ENCODE assay signal across 1 cellular context in the genomic region with DNA sequence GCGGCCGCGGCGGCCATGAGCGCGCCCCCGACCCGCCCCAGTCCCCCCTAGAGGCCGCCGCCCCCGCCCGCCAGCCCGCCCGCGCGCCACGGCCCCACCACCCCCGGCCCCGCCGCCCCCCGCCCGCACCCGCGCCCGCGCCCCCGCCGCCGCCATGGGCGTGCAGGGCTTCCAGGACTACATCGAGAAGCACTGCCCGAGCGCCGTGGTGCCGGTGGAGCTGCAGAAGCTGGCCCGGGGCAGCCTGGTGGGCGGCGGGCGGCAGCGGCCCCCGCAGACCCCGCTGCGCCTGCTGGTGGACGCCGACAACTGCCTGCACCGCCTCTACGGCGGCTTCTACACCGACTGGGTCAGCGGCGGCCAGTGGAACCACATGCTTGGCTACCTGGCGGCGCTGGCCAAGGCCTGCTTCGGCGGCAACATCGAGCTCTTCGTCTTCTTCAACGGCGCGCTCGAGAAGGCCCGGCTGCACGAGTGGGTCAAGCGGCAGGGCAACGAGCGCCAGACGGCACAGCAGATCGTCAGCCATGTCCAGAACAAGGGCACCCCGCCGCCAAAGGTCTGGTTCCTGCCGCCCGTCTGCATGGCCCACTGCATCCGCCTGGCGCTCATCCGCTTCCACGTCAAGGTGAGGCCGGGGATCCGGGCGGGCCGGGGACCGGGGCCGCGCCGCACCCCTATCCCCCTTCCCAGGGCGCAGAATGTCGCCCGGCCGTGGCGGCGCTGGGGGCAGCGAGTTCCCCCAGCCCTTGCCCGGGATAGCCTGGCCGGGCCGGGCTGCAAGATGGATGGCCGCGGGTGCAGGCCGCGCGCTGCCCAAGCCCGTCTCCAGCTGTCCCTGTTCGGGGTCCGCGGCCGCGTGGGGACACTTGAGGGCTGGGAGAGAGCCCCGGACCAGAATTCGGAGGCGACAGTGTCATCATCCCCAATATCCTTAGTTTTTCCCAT.
A peak's percentile ranks its signal among the peaks of the same experiment; 100 is the strongest.
TF ChIP-seq lines count a peak whose summit lies in the region.

No MANE protein-coding gene starts in this region.

TF ChIP-seq in HepG2, 621 proteins besides CTCF, POLR2A, EP300 and RAD21 (continued from another document and continues in another):
- TF ChIP-seq, protein P1, sequence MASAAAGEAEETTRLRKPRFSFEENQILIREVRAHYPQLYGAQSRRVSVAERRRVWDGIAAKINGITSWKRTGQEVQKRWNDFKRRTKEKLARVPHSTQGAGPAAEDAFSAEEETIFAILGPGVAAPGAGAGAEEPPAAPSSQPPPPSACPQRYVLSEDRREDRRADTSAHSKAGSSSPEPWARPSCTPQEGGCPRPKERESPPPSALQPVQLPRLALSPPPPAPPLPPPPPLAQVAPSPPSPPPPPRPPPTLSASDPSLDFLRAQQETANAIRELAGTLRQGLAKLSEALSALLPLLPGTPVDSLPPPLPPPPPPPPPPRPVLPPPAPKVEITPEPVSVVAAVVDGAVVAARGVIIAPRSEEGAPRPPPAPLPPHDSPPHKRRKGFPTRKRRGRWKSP (CRISPR knock-in tag; IDR thresholded peaks at IDR 0.05), result no peak; the same call in 1 of the 2 replicates
- no peak for TF ChIP-seq ZNF343 (CRISPR knock-in tag; IDR thresholded peaks at IDR 0.05)
- TF ChIP-seq AGO1 (IDR thresholded peaks at IDR 0.05; ENCODE audit: low read depth, low read length, poor library complexity, severe bottlenecking), result no peak
- TF ChIP-seq ZNF33B (CRISPR knock-in tag; IDR thresholded peaks at IDR 0.05), result 0 out of 2 replicates have a peak, but pooled peaks have one; percentile 58
- 0 out of 2 replicates have a peak, but pooled peaks have one; percentile 58 for TF ChIP-seq ZNF329 (CRISPR knock-in tag; IDR thresholded peaks at IDR 0.05; ENCODE audit: low read depth)
- 0 out of 2 replicates have a peak, but pooled peaks have one; percentile 57 for TF ChIP-seq ZNF879 (CRISPR knock-in tag; IDR thresholded peaks at IDR 0.05)
- TF ChIP-seq ZNF17 (CRISPR knock-in tag; IDR thresholded peaks at IDR 0.05), result no peak
- TF ChIP-seq SUZ12 (IDR thresholded peaks at IDR 0.05; ENCODE audit: low read depth, low read length), result no peak
- no peak for TF ChIP-seq AKAP8 (CRISPR knock-in tag; IDR thresholded peaks at IDR 0.05)
- TF ChIP-seq ZFAT (CRISPR knock-in tag; conservative IDR thresholded peaks at IDR 0.05), result peak; percentile 78; the same call in 1 of the 2 replicates
- no peak for TF ChIP-seq RBM22 (optimal IDR thresholded peaks at IDR 0.05; ENCODE audit: low read length)
- TF ChIP-seq ZNF564 (CRISPR knock-in tag; IDR thresholded peaks at IDR 0.05), result no peak
- no peak for TF ChIP-seq NFYB (CRISPR knock-in tag; IDR thresholded peaks at IDR 0.05)
- TF ChIP-seq, protein P2, sequence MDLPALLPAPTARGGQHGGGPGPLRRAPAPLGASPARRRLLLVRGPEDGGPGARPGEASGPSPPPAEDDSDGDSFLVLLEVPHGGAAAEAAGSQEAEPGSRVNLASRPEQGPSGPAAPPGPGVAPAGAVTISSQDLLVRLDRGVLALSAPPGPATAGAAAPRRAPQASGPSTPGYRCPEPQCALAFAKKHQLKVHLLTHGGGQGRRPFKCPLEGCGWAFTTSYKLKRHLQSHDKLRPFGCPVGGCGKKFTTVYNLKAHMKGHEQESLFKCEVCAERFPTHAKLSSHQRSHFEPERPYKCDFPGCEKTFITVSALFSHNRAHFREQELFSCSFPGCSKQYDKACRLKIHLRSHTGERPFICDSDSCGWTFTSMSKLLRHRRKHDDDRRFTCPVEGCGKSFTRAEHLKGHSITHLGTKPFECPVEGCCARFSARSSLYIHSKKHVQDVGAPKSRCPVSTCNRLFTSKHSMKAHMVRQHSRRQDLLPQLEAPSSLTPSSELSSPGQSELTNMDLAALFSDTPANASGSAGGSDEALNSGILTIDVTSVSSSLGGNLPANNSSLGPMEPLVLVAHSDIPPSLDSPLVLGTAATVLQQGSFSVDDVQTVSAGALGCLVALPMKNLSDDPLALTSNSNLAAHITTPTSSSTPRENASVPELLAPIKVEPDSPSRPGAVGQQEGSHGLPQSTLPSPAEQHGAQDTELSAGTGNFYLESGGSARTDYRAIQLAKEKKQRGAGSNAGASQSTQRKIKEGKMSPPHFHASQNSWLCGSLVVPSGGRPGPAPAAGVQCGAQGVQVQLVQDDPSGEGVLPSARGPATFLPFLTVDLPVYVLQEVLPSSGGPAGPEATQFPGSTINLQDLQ (CRISPR knock-in tag; IDR thresholded peaks at IDR 0.05), result no peak
- TF ChIP-seq SMAD9 (CRISPR knock-in tag; IDR thresholded peaks at IDR 0.05), result no peak
- no peak for TF ChIP-seq ZNF24 (IDR thresholded peaks at IDR 0.05)
- TF ChIP-seq EHMT2 (IDR thresholded peaks at IDR 0.05; ENCODE audit: borderline replicate concordance, low read depth, low read length), result no peak
- TF ChIP-seq ZKSCAN8 (CRISPR knock-in tag; IDR thresholded peaks at IDR 0.05; ENCODE audit: borderline replicate concordance), result no peak
- no peak for TF ChIP-seq SRF (IDR thresholded peaks at IDR 0.05; ENCODE audit: low read depth, low read length)
- TF ChIP-seq JARID2 (CRISPR knock-in tag; IDR thresholded peaks at IDR 0.05; ENCODE audit: insufficient replicate concordance), result no peak
- peak; percentile 92 for TF ChIP-seq SRY (CRISPR knock-in tag; IDR thresholded peaks at IDR 0.05)
- peak; percentile 50; the same call in 1 of the 2 replicates for TF ChIP-seq ZNF44 (CRISPR knock-in tag; IDR thresholded peaks at IDR 0.05)
- 0 out of 2 replicates have a peak, but pooled peaks have one; percentile 75 for TF ChIP-seq ZNF234 (CRISPR knock-in tag; conservative IDR thresholded peaks at IDR 0.05)
- TF ChIP-seq HOXA9 (CRISPR knock-in tag; IDR thresholded peaks at IDR 0.05; ENCODE audit: borderline replicate concordance), result no peak
- no peak for TF ChIP-seq SNAI1 (CRISPR knock-in tag; IDR thresholded peaks at IDR 0.05; ENCODE audit: borderline replicate concordance)
- TF ChIP-seq MTA3 (CRISPR knock-in tag; IDR thresholded peaks at IDR 0.05), result no peak
- no peak for TF ChIP-seq ZNF781 (CRISPR knock-in tag; IDR thresholded peaks at IDR 0.05; ENCODE audit: borderline replicate concordance, not compliant biosample characterization)
- TF ChIP-seq DNMT3B (CRISPR knock-in tag; conservative IDR thresholded peaks at IDR 0.05), result no peak
- no peak for TF ChIP-seq RNF2 (conservative IDR thresholded peaks at IDR 0.05; ENCODE audit: low read depth)
- peak; percentile 19 for TF ChIP-seq YY1 (IDR thresholded peaks at IDR 0.05; ENCODE audit: insufficient read depth, insufficient replicate concordance, low read depth, low read length)
- TF ChIP-seq, protein P3, sequence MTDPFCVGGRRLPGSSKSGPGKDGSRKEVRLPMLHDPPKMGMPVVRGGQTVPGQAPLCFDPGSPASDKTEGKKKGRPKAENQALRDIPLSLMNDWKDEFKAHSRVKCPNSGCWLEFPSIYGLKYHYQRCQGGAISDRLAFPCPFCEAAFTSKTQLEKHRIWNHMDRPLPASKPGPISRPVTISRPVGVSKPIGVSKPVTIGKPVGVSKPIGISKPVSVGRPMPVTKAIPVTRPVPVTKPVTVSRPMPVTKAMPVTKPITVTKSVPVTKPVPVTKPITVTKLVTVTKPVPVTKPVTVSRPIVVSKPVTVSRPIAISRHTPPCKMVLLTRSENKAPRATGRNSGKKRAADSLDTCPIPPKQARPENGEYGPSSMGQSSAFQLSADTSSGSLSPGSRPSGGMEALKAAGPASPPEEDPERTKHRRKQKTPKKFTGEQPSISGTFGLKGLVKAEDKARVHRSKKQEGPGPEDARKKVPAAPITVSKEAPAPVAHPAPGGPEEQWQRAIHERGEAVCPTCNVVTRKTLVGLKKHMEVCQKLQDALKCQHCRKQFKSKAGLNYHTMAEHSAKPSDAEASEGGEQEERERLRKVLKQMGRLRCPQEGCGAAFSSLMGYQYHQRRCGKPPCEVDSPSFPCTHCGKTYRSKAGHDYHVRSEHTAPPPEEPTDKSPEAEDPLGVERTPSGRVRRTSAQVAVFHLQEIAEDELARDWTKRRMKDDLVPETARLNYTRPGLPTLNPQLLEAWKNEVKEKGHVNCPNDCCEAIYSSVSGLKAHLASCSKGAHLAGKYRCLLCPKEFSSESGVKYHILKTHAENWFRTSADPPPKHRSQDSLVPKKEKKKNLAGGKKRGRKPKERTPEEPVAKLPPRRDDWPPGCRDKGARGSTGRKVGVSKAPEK (CRISPR knock-in tag; IDR thresholded peaks at IDR 0.05; ENCODE audit: borderline replicate concordance), result no peak
- TF ChIP-seq HNRNPK (IDR thresholded peaks at IDR 0.05; ENCODE audit: low read depth, low read length, poor library complexity, severe bottlenecking), result no peak
- no peak for TF ChIP-seq SMAD1 (CRISPR knock-in tag; IDR thresholded peaks at IDR 0.05; ENCODE audit: borderline replicate concordance, low read depth)
- TF ChIP-seq ARNT2 (CRISPR knock-in tag; IDR thresholded peaks at IDR 0.05; ENCODE audit: low read depth), result peak; percentile 70
- TF ChIP-seq, protein P4, sequence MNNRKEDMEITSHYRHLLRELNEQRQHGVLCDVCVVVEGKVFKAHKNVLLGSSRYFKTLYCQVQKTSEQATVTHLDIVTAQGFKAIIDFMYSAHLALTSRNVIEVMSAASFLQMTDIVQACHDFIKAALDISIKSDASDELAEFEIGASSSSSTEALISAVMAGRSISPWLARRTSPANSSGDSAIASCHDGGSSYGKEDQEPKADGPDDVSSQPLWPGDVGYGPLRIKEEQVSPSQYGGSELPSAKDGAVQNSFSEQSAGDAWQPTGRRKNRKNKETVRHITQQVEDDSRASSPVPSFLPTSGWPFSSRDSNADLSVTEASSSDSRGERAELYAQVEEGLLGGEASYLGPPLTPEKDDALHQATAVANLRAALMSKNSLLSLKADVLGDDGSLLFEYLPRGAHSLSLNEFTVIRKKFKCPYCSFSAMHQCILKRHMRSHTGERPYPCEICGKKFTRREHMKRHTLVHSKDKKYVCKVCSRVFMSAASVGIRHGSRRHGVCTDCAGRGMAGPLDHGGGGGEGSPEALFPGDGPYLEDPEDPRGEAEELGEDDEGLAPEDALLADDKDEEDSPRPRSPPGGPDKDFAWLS (CRISPR knock-in tag; IDR thresholded peaks at IDR 0.05; ENCODE audit: borderline replicate concordance), result no peak
- no peak for TF ChIP-seq SMC3 (IDR thresholded peaks at IDR 0.05; ENCODE audit: low read length)
- TF ChIP-seq, protein P5, sequence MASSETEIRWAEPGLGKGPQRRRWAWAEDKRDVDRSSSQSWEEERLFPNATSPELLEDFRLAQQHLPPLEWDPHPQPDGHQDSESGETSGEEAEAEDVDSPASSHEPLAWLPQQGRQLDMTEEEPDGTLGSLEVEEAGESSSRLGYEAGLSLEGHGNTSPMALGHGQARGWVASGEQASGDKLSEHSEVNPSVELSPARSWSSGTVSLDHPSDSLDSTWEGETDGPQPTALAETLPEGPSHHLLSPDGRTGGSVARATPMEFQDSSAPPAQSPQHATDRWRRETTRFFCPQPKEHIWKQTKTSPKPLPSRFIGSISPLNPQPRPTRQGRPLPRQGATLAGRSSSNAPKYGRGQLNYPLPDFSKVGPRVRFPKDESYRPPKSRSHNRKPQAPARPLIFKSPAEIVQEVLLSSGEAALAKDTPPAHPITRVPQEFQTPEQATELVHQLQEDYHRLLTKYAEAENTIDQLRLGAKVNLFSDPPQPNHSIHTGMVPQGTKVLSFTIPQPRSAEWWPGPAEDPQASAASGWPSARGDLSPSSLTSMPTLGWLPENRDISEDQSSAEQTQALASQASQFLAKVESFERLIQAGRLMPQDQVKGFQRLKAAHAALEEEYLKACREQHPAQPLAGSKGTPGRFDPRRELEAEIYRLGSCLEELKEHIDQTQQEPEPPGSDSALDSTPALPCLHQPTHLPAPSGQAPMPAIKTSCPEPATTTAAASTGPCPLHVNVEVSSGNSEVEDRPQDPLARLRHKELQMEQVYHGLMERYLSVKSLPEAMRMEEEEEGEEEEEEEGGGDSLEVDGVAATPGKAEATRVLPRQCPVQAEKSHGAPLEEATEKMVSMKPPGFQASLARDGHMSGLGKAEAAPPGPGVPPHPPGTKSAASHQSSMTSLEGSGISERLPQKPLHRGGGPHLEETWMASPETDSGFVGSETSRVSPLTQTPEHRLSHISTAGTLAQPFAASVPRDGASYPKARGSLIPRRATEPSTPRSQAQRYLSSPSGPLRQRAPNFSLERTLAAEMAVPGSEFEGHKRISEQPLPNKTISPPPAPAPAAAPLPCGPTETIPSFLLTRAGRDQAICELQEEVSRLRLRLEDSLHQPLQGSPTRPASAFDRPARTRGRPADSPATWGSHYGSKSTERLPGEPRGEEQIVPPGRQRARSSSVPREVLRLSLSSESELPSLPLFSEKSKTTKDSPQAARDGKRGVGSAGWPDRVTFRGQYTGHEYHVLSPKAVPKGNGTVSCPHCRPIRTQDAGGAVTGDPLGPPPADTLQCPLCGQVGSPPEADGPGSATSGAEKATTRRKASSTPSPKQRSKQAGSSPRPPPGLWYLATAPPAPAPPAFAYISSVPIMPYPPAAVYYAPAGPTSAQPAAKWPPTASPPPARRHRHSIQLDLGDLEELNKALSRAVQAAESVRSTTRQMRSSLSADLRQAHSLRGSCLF (CRISPR knock-in tag; IDR thresholded peaks at IDR 0.05; ENCODE audit: borderline replicate concordance), result no peak
- no peak for TF ChIP-seq GABPA (IDR thresholded peaks at IDR 0.05; ENCODE audit: low read depth, low read length)
- no peak for TF ChIP-seq GABPA (CRISPR knock-in tag; IDR thresholded peaks at IDR 0.05; ENCODE audit: low read depth)
- no peak for TF ChIP-seq HOXA5 (CRISPR knock-in tag; IDR thresholded peaks at IDR 0.05)
- no peak for TF ChIP-seq THYN1 (CRISPR knock-in tag; IDR thresholded peaks at IDR 0.05; ENCODE audit: borderline replicate concordance, low read depth)
- no peak for TF ChIP-seq NR2F6 (IDR thresholded peaks at IDR 0.05)
- no peak for TF ChIP-seq NR2F6 (CRISPR knock-in tag; IDR thresholded peaks at IDR 0.05)
- no peak for TF ChIP-seq MTA1 (CRISPR knock-in tag; IDR thresholded peaks at IDR 0.05; ENCODE audit: borderline replicate concordance)
- TF ChIP-seq ZNF737 (CRISPR knock-in tag; IDR thresholded peaks at IDR 0.05; ENCODE audit: borderline replicate concordance), result no peak
- peak; percentile 20; the same call in 1 of the 2 replicates for TF ChIP-seq ZNF773 (CRISPR knock-in tag; IDR thresholded peaks at IDR 0.05; ENCODE audit: borderline replicate concordance)
- TF ChIP-seq PHF8 (CRISPR knock-in tag; IDR thresholded peaks at IDR 0.05), result peak; percentile 76
- no peak for TF ChIP-seq ZNF326 (CRISPR knock-in tag; IDR thresholded peaks at IDR 0.05; ENCODE audit: borderline replicate concordance)
- TF ChIP-seq KDM2A (CRISPR knock-in tag; IDR thresholded peaks at IDR 0.05; ENCODE audit: borderline replicate concordance, low read depth), result peak; percentile 26; the same call in 1 of the 2 replicates
- 0 out of 2 replicates have a peak, but pooled peaks have one; percentile 68 for TF ChIP-seq ZNF296 (CRISPR knock-in tag; conservative IDR thresholded peaks at IDR 0.05)
- TF ChIP-seq HOXA7 (CRISPR knock-in tag; IDR thresholded peaks at IDR 0.05), result no peak
- TF ChIP-seq HHEX (CRISPR knock-in tag; IDR thresholded peaks at IDR 0.05), result no peak
- 0 out of 2 replicates have a peak, but pooled peaks have one; percentile 34 for TF ChIP-seq DMAP1 (CRISPR knock-in tag; IDR thresholded peaks at IDR 0.05)
- no peak for TF ChIP-seq ZNF468 (CRISPR knock-in tag; IDR thresholded peaks at IDR 0.05)
- TF ChIP-seq, protein P6, sequence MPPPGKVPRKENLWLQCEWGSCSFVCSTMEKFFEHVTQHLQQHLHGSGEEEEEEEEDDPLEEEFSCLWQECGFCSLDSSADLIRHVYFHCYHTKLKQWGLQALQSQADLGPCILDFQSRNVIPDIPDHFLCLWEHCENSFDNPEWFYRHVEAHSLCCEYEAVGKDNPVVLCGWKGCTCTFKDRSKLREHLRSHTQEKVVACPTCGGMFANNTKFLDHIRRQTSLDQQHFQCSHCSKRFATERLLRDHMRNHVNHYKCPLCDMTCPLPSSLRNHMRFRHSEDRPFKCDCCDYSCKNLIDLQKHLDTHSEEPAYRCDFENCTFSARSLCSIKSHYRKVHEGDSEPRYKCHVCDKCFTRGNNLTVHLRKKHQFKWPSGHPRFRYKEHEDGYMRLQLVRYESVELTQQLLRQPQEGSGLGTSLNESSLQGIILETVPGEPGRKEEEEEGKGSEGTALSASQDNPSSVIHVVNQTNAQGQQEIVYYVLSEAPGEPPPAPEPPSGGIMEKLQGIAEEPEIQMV (CRISPR knock-in tag; IDR thresholded peaks at IDR 0.05; ENCODE audit: low read depth), result no peak
